ENCODE assay signal across 9 cellular contexts in the genomic region with DNA sequence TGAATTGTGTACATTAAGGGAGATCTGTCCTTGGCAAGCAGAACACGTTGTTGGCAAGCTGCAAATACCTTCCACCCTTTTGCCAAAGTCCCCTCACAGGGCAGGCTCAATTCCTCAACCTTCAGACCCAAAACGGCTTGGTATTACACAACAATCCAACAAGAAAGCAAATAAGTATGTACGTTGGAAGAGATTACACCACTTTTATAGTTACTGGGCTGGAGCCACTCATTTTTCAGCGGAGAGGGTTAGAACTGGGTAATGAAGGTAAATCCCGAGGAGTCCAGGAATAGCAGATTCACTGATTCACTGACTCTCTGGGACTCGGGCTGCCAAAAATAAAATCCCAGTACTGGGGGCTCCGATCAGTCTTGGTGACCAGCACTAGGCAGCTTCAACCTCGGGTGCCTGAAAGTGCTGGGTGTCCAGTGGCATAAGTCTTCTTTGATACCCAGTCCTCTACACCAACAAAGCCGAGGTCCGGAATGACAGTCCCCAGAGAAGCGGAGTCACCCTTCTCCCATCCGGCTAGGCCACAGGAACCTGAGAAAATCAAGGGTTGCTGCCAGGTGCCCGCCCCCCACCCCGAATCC. TPM values are rescaled to one million over a fixed set of nuclear protein-coding genes. Genes with fewer than 3 reads are reported as not detected.
DNase-seq lines count a peak whose midpoint lies in the region; ATAC-seq and TF ChIP-seq lines count a peak whose summit lies in the region.
"Had no signal": no experiment of that assay in that cellular context is flagged by ENCODE, and none has a peak within 500 bp of the region (broad histone marks: within the 10 kb centered on the region; RNA-seq: fewer than 3 reads in every experiment).

No MANE protein-coding gene starts in this region.

- H4K20me1 ChIP-seq in HCT116 (ENCODE audit: insufficient read depth) = no peaks in the 10 kb centered on the region

- H3K27me3 Mint-ChIP-seq in nephron progenitor cell (ENCODE audit: low read depth, poor library complexity) = no peaks in the 10 kb centered on the region

- H3K36me3 Mint-ChIP-seq in nephron progenitor cell (ENCODE audit: low read depth) = peaks cover 18% of the 10 kb centered on the region

- H3K9ac ChIP-seq in HCT116 (ENCODE audit: low read length) = peak overlapping the region; percentile 80

- TSS peak; percentile 69 for BruUV-seq in HCT116 (replicated peaks; lab: Mats Ljungman, UMichigan)

- H3K9me3 Mint-ChIP-seq in nephron progenitor cell = peaks cover 45% of the 10 kb centered on the region

- CTCF ChIA-PET in HCT116 (lab: Charles Lee) = no interaction called here

- TF ChIP-seq POLR2A in HCT116 (IDR thresholded peaks at IDR 0.05; ENCODE audit: borderline replicate concordance, extremely low read depth, insufficient read depth, insufficient read length) = no peak

- no peak for TF ChIP-seq RAD21 in HCT116 (IDR thresholded peaks at IDR 0.05; ENCODE audit: low read depth)

- POLR2A ChIA-PET in HCT116 (lab: Charles Lee) = interaction anchor here (2.9 kb wide), 1 partner anchor 42 kb away, joined by 17 read pairs; a partner anchor contains a TSS

- H3K27ac Mint-ChIP-seq in nephron progenitor cell = no peak overlapping the region

- peaks cover 26% of the 10 kb centered on the region for H3K4me1 Mint-ChIP-seq in nephron progenitor cell

- ATAC-seq in HCT116 (no peak), RWPE2 (ENCODE audit: low read depth) (peak; percentile 40)

- peaks cover 43% of the 10 kb centered on the region for H3K79me2 ChIP-seq in HCT116 (ENCODE audit: insufficient read depth, low read length)

- peaks cover 2 to 18% of the 10 kb centered on the region in 2 experiments; a peak in 2 of 4 replicates for H3K4me1 ChIP-seq in HCT116 (ENCODE audit: control insufficient read depth in 1 of 2, insufficient read depth in 2 of 2, low read length in 2 of 2)
- no peaks in the 10 kb centered on the region for H3K4me1 ChIP-seq in RWPE2 (ENCODE audit: insufficient read depth, poor library complexity, severe bottlenecking)

- peak overlapping the region; percentile 86 for H3K4me2 ChIP-seq in HCT116 (ENCODE audit: low read length)

- peak overlapping the region; percentile 73 to 81 for H3K4me3 ChIP-seq in HCT116 (replicated peaks in 1 of 2; ENCODE audit: low read depth in 1 of 2, low read length in 2 of 2)
- peak overlapping the region; percentile 64 for H3K4me3 ChIP-seq in RWPE2 (ENCODE audit: severe bottlenecking)

- intact Hi-C loops in HCT116 (cut with micrococcal nuclease) = no loop called here

- H3K27me3 ChIP-seq in HCT116 (ENCODE audit: insufficient read depth, low read length) (no peaks in the 10 kb centered on the region), RWPE2 (ENCODE audit: insufficient read depth, poor library complexity, severe bottlenecking) (no peaks in the 10 kb centered on the region)

- H2AFZ ChIP-seq in HCT116 (ENCODE audit: low read depth, low read length, poor library complexity, severe bottlenecking) = no peak overlapping the region

- TF ChIP-seq CTCF in HCT116 (IDR thresholded peaks at IDR 0.05 in 2 of 3, conservative IDR thresholded peaks at IDR 0.05 in 1 of 3; ENCODE audit: borderline replicate concordance in 1 of 3, insufficient read depth in 1 of 3, low read depth in 2 of 3, low read length in 2 of 3) (no peak), RWPE2 (IDR thresholded peaks at IDR 0.05; ENCODE audit: poor library complexity, severe bottlenecking) (no peak), nephron progenitor cell (IDR thresholded peaks at IDR 0.05) (no peak)

- peak overlapping the region; percentile 89 for H3K4me3 Mint-ChIP-seq in nephron progenitor cell

- no peaks in the 10 kb centered on the region for H3K9me2 ChIP-seq in HCT116 (ENCODE audit: insufficient read depth)

- H3K9me3 ChIP-seq in HCT116 (ENCODE audit: control insufficient read depth in 1 of 2, insufficient read depth in 1 of 2, low read depth in 1 of 2, low read length in 2 of 2) (no peaks in the 10 kb centered on the region), RWPE2 (ENCODE audit: severe bottlenecking) (no peaks in the 10 kb centered on the region)

- DNase-seq in ELR (ENCODE audit: low read depth) = peak; percentile 18
- no peak for DNase-seq in HCT116 (ENCODE audit: low read depth, low spot score)
- DNase-seq in RWPE2 (ENCODE audit: low spot score) = no peak
- peak; percentile 6 for DNase-seq in fibroblast of gingiva (ENCODE audit: low read depth)
- DNase-seq in nephron progenitor cell = no peak
- DNase-seq in NCI-H187 treated with DMSO at 0.1 percent for 48 hours (lab: John Stamatoyannopoulos, UW) = no peak
- no peak for DNase-seq in NCI-H1048 (lab: John Stamatoyannopoulos, UW)
- DNase-seq in activated effector memory CD4-positive, alpha-beta T cell treated with anti-CD3 and anti-CD28 coated beads, Interleukin-2, amount 50 U/mL, for 16 hours = no peak

- RAD21 ChIA-PET in HCT116 (lab: Charles Lee; ENCODE audit: low non-redundant PET in 1 of 2, low total read pairs in 2 of 2, uncharacterized antibody in 2 of 2, unreplicated experiment in 2 of 2) = no interaction called here

- peak overlapping the region; percentile 63 for H3K27ac ChIP-seq in HCT116 (ENCODE audit: low read depth, low read length)
- H3K27ac ChIP-seq in RWPE2 (ENCODE audit: poor library complexity, severe bottlenecking) = peak overlapping the region; percentile 57

- H3K36me3 ChIP-seq in HCT116 (ENCODE audit: control insufficient read depth in 1 of 2, insufficient read depth in 2 of 2, low read length in 2 of 2) (peaks cover 0 to 17% of the 10 kb centered on the region in 2 experiments; a peak in 2 of 4 replicates), RWPE2 (ENCODE audit: low read depth) (no peaks in the 10 kb centered on the region)

TF ChIP-seq in HCT116, 20 proteins besides CTCF, POLR2A, EP300 and RAD21:
- no peak for TF ChIP-seq CEBPB (IDR thresholded peaks at IDR 0.05; ENCODE audit: low read depth)
- TF ChIP-seq, protein P1, sequence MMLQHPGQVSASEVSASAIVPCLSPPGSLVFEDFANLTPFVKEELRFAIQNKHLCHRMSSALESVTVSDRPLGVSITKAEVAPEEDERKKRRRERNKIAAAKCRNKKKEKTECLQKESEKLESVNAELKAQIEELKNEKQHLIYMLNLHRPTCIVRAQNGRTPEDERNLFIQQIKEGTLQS (IDR thresholded peaks at IDR 0.05) = no peak
- no peak for TF ChIP-seq ZFX (IDR thresholded peaks at IDR 0.05)
- no peak for TF ChIP-seq SRF (IDR thresholded peaks at IDR 0.05; ENCODE audit: low read depth)
- TF ChIP-seq EZH2phosphoT487 (IDR thresholded peaks at IDR 0.05; ENCODE audit: borderline replicate concordance) = no peak
- no peak for TF ChIP-seq POLR2AphosphoS5 (IDR thresholded peaks at IDR 0.05; ENCODE audit: low read depth, low read length)
TF ChIP-seq in HCT116: peak in this region for 0.

RNA-seq across cellular contexts. Expression of a gene that starts 0.6 kb away (rescaled TPM):
- total RNA-seq in HCT116 (2021; ENCODE audit: unreplicated experiment) = 24.9 TPM
- 11.1 and 12.6 TPM in 2 replicates for polyA plus RNA-seq in HCT116 (2012)

RNA-seq across cellular contexts. Expression of a gene that starts 38.0 kb away (rescaled TPM):
- total RNA-seq in HCT116 (2021; ENCODE audit: unreplicated experiment) = 0.37 TPM
- 0.02 and 0.07 TPM in 2 replicates for polyA plus RNA-seq in HCT116 (2012)
- total RNA-seq: T-helper 1 cell treated with Interleukin-12 subunit alpha and Interleukin-12 subunit beta and Interleukin-4 antibody, amounts not matched to agents 30 ng/mL and 1 ng/mL, for 36 hours had no signal

RNA-seq across cellular contexts. Expression of a gene that starts 42.9 kb away (rescaled TPM):
- total RNA-seq in HCT116 (2021; ENCODE audit: unreplicated experiment) = 360 TPM
- polyA plus RNA-seq in HCT116 (2012) = 2,386 and 2,775 TPM in 2 replicates

RNA-seq across cellular contexts. Expression of a gene that starts 56.8 kb away (rescaled TPM):
- total RNA-seq in HCT116 (2021; ENCODE audit: unreplicated experiment) = 0.22 TPM
- 0.03 and 0.04 TPM in 2 replicates for polyA plus RNA-seq in HCT116 (2012)

RNA-seq across cellular contexts. Expression of a gene that starts 59.8 kb away (rescaled TPM):
- 40.8 TPM for total RNA-seq in HCT116 (2021; ENCODE audit: unreplicated experiment)
- 34.5 and 38.0 TPM in 2 replicates for polyA plus RNA-seq in HCT116 (2012)

Comparison
In these comparisons a context has a peak if more than half of its experiments do, and no peak if none do; other contexts are left out.
1. DNase-seq: peak in ELR (single experiment) and fibroblast of gingiva (single experiment); none in HCT116 (single experiment), RWPE2 (single experiment), nephron progenitor cell (single experiment), NCI-H187 treated with DMSO at 0.1 percent for 48 hours (single experiment), NCI-H1048 (single experiment) and activated effector memory CD4-positive, alpha-beta T cell treated with anti-CD3 and anti-CD28 coated beads, Interleukin-2, amount 50 U/mL, for 16 hours (single experiment).